21 cellular contexts compared by ENCODE assay signal in genomic region chr12:85568395-85569103, GRCh38.
DNase-seq lines count a peak whose midpoint lies in the region; ATAC-seq, FAIRE-seq and TF ChIP-seq lines count a peak whose summit lies in the region.
"Had no signal": no experiment of that assay in that cellular context is flagged by ENCODE, and none has a peak within 500 bp of the region (broad histone marks: within the 10 kb centered on the region; RNA-seq: fewer than 3 reads in every experiment).

No MANE protein-coding gene starts in this region.

- ATAC-seq in pancreas: peak; percentile 35 to 81 (median 69)
- ATAC-seq in GM21529 (IDR thresholded peaks at IDR 0.05; ENCODE audit: unreplicated experiment): no peak
- ATAC-seq: heart left ventricle had no signal

- no peaks in the 10 kb centered on the region for H3K36me3 ChIP-seq in esophagus muscularis mucosa
- H3K36me3 ChIP-seq in pancreas: no peaks in the 10 kb centered on the region
- H3K36me3 ChIP-seq: heart left ventricle had no signal

- DNase-seq in HT-29 (ENCODE audit: low spot score) (peak; percentile 41), NCI-H69 (lab: John Stamatoyannopoulos, UW) (peak; percentile 33), esophagus muscularis mucosa (ENCODE audit: extremely low spot score) (peak; percentile 91), pancreas (peak in 5 of 6 donors; percentile 15 to 29 (median 15)), midbrain (lab: John Stamatoyannopoulos, UW) (no peak)
- DNase-seq in stimulated activated naive CD4-positive, alpha-beta T cell (lab: John Stamatoyannopoulos, UW): no peak
- DNase-seq: activated CD4-positive, alpha-beta memory T cell treated with anti-CD3 and anti-CD28 coated beads, Interleukin-2, amount 10 ng/mL, durations not matched to agents 7 days and 5 days; activated CD4-positive, CD25-positive, alpha-beta regulatory T cell; activated naive CD4-positive, alpha-beta T cell; CD4-positive, alpha-beta memory T cell; DMS79; effector CD8-positive, alpha-beta T cell; HFFc6; KBM-7; NCI-H2107; NCI-H524 treated with DMSO at 0.1 percent for 48 hours; stimulated activated CD8-positive, alpha-beta memory T cell treated with anti-CD3 and anti-CD28 coated beads, Interleukin-4, amount 100 ng/mL, for 48 hours; testis had no signal

- intact Hi-C loops in esophagus muscularis mucosa (cut with DNase I) (no loop called here), pancreas (cut with DNase I) (no loop called here)

- no peaks in the 10 kb centered on the region for H3K4me1 ChIP-seq in esophagus muscularis mucosa
- no peaks in the 10 kb centered on the region for H3K4me1 ChIP-seq in pancreas
- H3K4me1 ChIP-seq: heart left ventricle, testis had no signal

- H3K4me3 ChIP-seq in esophagus muscularis mucosa (no peak overlapping the region), pancreas (no peak overlapping the region)
- H3K4me3 ChIP-seq: heart left ventricle, lung, testis had no signal

- 72% methylated on average over 6 of the region's 6 CpGs for WGBS in esophagus muscularis mucosa
- 52 to 54% methylated on average over 6 of the region's 6 CpGs for WGBS in pancreas, 2 donors

- TF ChIP-seq POLR2A in esophagus muscularis mucosa (IDR thresholded peaks at IDR 0.05; ENCODE audit: low read depth): no peak

- no peak for TF ChIP-seq EP300 in esophagus muscularis mucosa (IDR thresholded peaks at IDR 0.05)

- H3K9me3 ChIP-seq in esophagus muscularis mucosa (no peaks in the 10 kb centered on the region), pancreas (no peaks in the 10 kb centered on the region)
- H3K9me3 ChIP-seq: heart left ventricle, testis had no signal

- TF ChIP-seq CTCF in esophagus muscularis mucosa (IDR thresholded peaks at IDR 0.05): no peak
- TF ChIP-seq CTCF in pancreas (IDR thresholded peaks at IDR 0.05): no peak

- H3K27ac ChIP-seq in esophagus muscularis mucosa (replicated peaks in 1 of 4) (no peak overlapping the region), pancreas (peak overlapping the region in 1 of 4 donors; percentile 14)
- H3K27ac ChIP-seq: heart left ventricle, testis had no signal

- H3K27me3 ChIP-seq in esophagus muscularis mucosa: no peaks in the 10 kb centered on the region
- no peaks in the 10 kb centered on the region for H3K27me3 ChIP-seq in pancreas
- H3K27me3 ChIP-seq: heart left ventricle, testis had no signal

- FAIRE-seq in pancreas (lab: Jason Lieb, UNC): no peak

Comparison
In these comparisons a context has a peak if more than half of its experiments do, and no peak if none do; other contexts are left out.
1. DNase-seq: peak in HT-29 (single experiment), NCI-H69 (single experiment), esophagus muscularis mucosa (single experiment) and pancreas (5 of 6); none in stimulated activated naive CD4-positive, alpha-beta T cell (0 of 6) and midbrain (single experiment).